12 cellular contexts compared by ENCODE assay signal in the genomic region with DNA sequence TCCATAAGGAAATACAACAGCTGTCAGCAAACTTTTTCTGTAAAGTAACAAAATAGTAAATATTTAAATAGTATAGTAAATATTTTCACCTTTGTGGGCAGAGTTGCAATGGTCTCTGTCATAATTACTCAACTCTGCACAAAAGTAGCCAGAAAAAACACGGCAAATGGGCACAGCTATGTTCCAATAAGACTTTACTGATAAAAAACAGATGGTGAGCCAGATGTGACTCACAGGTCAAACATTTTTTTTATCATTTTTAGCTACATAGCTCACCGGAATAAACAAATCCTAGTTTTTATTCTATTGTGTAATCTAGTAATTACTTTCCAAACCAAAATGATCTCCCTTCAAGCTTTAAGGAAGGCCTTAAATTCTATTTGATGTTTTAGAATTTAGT. TPM values are rescaled to one million over a fixed set of nuclear protein-coding genes. Genes with fewer than 3 reads are reported as not detected.
DNase-seq lines count a peak whose midpoint lies in the region; FAIRE-seq and TF ChIP-seq lines count a peak whose summit lies in the region.
"Had no signal": no experiment of that assay in that cellular context is flagged by ENCODE, and none has a peak within 500 bp of the region (broad histone marks: within the 10 kb centered on the region; RNA-seq: fewer than 3 reads in every experiment).

No MANE protein-coding gene starts in this region.

- no peaks in the 10 kb centered on the region for H3K4me1 ChIP-seq in esophagus muscularis mucosa

- peaks cover 55% of the 10 kb centered on the region for H3K36me3 Mint-ChIP-seq in activated naive CD4-positive, alpha-beta T cell treated with anti-CD3 and anti-CD28 coated beads for 36 hours (ENCODE audit: low read depth)

- TF ChIP-seq POLR2A in esophagus muscularis mucosa (IDR thresholded peaks at IDR 0.05; ENCODE audit: low read depth) = no peak

- no peak overlapping the region for H3K4me3 ChIP-seq in esophagus muscularis mucosa

- H3K27ac ChIP-seq in esophagus muscularis mucosa (replicated peaks in 1 of 4) = no peak overlapping the region

- no peak for TF ChIP-seq CTCF in esophagus muscularis mucosa (IDR thresholded peaks at IDR 0.05)

- H3K36me3 ChIP-seq in esophagus muscularis mucosa = peaks cover under 1 to 38% (median 21%) of the 10 kb centered on the region in 4 donors

- no peak overlapping the region for H3K4me3 Mint-ChIP-seq in activated naive CD4-positive, alpha-beta T cell treated with anti-CD3 and anti-CD28 coated beads for 36 hours
- H3K4me3 Mint-ChIP-seq: activated T-helper 17 cell treated with anti-CD3 and anti-CD28 coated beads, Interleukin-2, amount 50 U/mL, for 72 hours; neural crest cell had no signal

- peak; percentile 91 for FAIRE-seq in endometrium (lab: Jason Lieb, UNC)

- peak; percentile 25 for DNase-seq in COLO829 (ENCODE audit: low spot score)
- DNase-seq in NCI-H2171 treated with DMSO at 0.1 percent for 48 hours (lab: John Stamatoyannopoulos, UW) = peak; percentile 66
- peak; percentile 78 for DNase-seq in non-pigmented ciliary epithelial cell (ENCODE audit: low read depth)
- no peak for DNase-seq in NCI-H1930 (lab: John Stamatoyannopoulos, UW)
- no peak for DNase-seq in esophagus muscularis mucosa (ENCODE audit: extremely low spot score)
- DNase-seq in activated naive CD4-positive, alpha-beta T cell treated with anti-CD3 and anti-CD28 coated beads for 36 hours = no peak
- DNase-seq in stimulated activated CD4-positive, alpha-beta T cell treated with anti-CD3 and anti-CD28 coated beads, Interleukin-4, amount 100 ng/mL, for 24 hours = no peak
- DNase-seq: head of caudate nucleus, NCI-H1105 treated with DMSO at 0.1 percent for 48 hours had no signal

- no peaks in the 10 kb centered on the region for H3K27me3 Mint-ChIP-seq in activated naive CD4-positive, alpha-beta T cell treated with anti-CD3 and anti-CD28 coated beads for 36 hours (ENCODE audit: low read depth)
- H3K27me3 Mint-ChIP-seq: activated T-helper 17 cell treated with anti-CD3 and anti-CD28 coated beads, Interleukin-2, amount 50 U/mL, for 72 hours had no signal

- H3K9me3 Mint-ChIP-seq in activated naive CD4-positive, alpha-beta T cell treated with anti-CD3 and anti-CD28 coated beads for 36 hours = no peaks in the 10 kb centered on the region
- H3K9me3 Mint-ChIP-seq: activated T-helper 17 cell treated with anti-CD3 and anti-CD28 coated beads, Interleukin-2, amount 50 U/mL, for 72 hours; neural crest cell had no signal

- intact Hi-C loops in esophagus muscularis mucosa (cut with DNase I) = no loop called here
- intact Hi-C loops in activated naive CD4-positive, alpha-beta T cell treated with anti-CD3 and anti-CD28 coated beads for 36 hours (cut with micrococcal nuclease) = no loop called here

- H3K4me1 Mint-ChIP-seq in activated naive CD4-positive, alpha-beta T cell treated with anti-CD3 and anti-CD28 coated beads for 36 hours (ENCODE audit: low read depth) = no peaks in the 10 kb centered on the region
- H3K4me1 Mint-ChIP-seq: neural crest cell had no signal

- H3K27ac Mint-ChIP-seq in activated naive CD4-positive, alpha-beta T cell treated with anti-CD3 and anti-CD28 coated beads for 36 hours = no peak overlapping the region
- H3K27ac Mint-ChIP-seq: activated T-helper 17 cell treated with anti-CD3 and anti-CD28 coated beads, Interleukin-2, amount 50 U/mL, for 72 hours had no signal

- no peaks in the 10 kb centered on the region for H3K9me3 ChIP-seq in esophagus muscularis mucosa

- WGBS in esophagus muscularis mucosa = 43% methylated on average over 2 of the region's 2 CpGs

- no peaks in the 10 kb centered on the region for H3K27me3 ChIP-seq in esophagus muscularis mucosa

- TF ChIP-seq EP300 in esophagus muscularis mucosa (IDR thresholded peaks at IDR 0.05) = no peak

- CTCF ChIA-PET in activated naive CD4-positive, alpha-beta T cell treated with anti-CD3 and anti-CD28 coated beads for 36 hours (lab: Charles Lee) = no interaction called here

RNA-seq across cellular contexts. Expression of a gene that starts 55.3 kb away (rescaled TPM):
- 1 to 10 TPM; 4.2 to 6.2 (median 4.4) TPM for total RNA-seq in esophagus muscularis mucosa
- 100 to 1,000 TPM; 145 to 149 TPM for total RNA-seq in activated naive CD4-positive, alpha-beta T cell treated with anti-CD3 and anti-CD28 coated beads for 36 hours

Comparison
In these comparisons a context has a peak if more than half of its experiments do, and no peak if none do; other contexts are left out.
1. DNase-seq: peak in COLO829 (single experiment), NCI-H2171 treated with DMSO at 0.1 percent for 48 hours (single experiment) and non-pigmented ciliary epithelial cell (single experiment); none in NCI-H1930 (0 of 2), esophagus muscularis mucosa (single experiment), activated naive CD4-positive, alpha-beta T cell treated with anti-CD3 and anti-CD28 coated beads for 36 hours (single experiment) and stimulated activated CD4-positive, alpha-beta T cell treated with anti-CD3 and anti-CD28 coated beads, Interleukin-4, amount 100 ng/mL, for 24 hours (single experiment).
2. RNA of a gene that starts 55.3 kb away (total RNA-seq): 145 to 149 TPM in activated naive CD4-positive, alpha-beta T cell treated with anti-CD3 and anti-CD28 coated beads for 36 hours; 4.2 to 6.2 TPM in esophagus muscularis mucosa; every median in the first group is over 10 times any median in the second.